In genomic region chr19:1507763-1508506, GRCh38 we compare ENCODE assay signal across 8 cellular contexts. TPM values are rescaled to one million over a fixed set of nuclear protein-coding genes. Genes with fewer than 3 reads are reported as not detected.
DNase-seq lines count a peak whose midpoint lies in the region; ATAC-seq and TF ChIP-seq lines count a peak whose summit lies in the region.

No MANE protein-coding gene starts in this region.

- peaks cover 58% of the 10 kb centered on the region for H3K27me3 Mint-ChIP-seq in mesothelial cell of epicardium (ENCODE audit: low read depth)

- DNase-seq in D341Med (ENCODE audit: low spot score), result peak; percentile 98
- DNase-seq in HuH-7.5 (ENCODE audit: low spot score), result peak; percentile 100
- peak; percentile 96 for DNase-seq in OCI-M1 (lab: John Stamatoyannopoulos, UW)
- DNase-seq in activated T-cell treated with anti-CD3 and anti-CD28 coated beads for 48 hours (ENCODE audit: low read depth), result peak; percentile 88
- DNase-seq in epithelial cell of esophagus (ENCODE audit: low read depth), result peak; percentile 96
- peak; percentile 82 to 94 for DNase-seq in mesothelial cell of epicardium (ENCODE audit: low spot score in 2 of 2, unreplicated experiment in 2 of 2)
- DNase-seq in stimulated activated CD8-positive, alpha-beta memory T cell treated with anti-CD3 and anti-CD28 coated beads, Interleukin-12 subunit alpha, Interleukin-12 subunit beta, amount 100 ng/mL, for 4 hours (ENCODE audit: low read depth), result peak; percentile 77

- TF ChIP-seq CTCF in epithelial cell of esophagus (IDR thresholded peaks at IDR 0.05; ENCODE audit: insufficient read depth, low read depth, low read length, missing control alignments) (no peak), mesothelial cell of epicardium (IDR thresholded peaks at IDR 0.05; ENCODE audit: unreplicated experiment) (no peak)

- peak overlapping the region; percentile 97 for H3K27ac Mint-ChIP-seq in mesothelial cell of epicardium

- no peaks in the 10 kb centered on the region for H3K9me3 Mint-ChIP-seq in mesothelial cell of epicardium

- no peaks in the 10 kb centered on the region for H3K36me3 Mint-ChIP-seq in mesothelial cell of epicardium

- peaks cover 21% of the 10 kb centered on the region for H3K4me1 Mint-ChIP-seq in mesothelial cell of epicardium

- H3K4me3 Mint-ChIP-seq in mesothelial cell of epicardium, result peak overlapping the region; percentile 78

- ATAC-seq in GM21360 (IDR thresholded peaks at IDR 0.05; ENCODE audit: unreplicated experiment), result no peak

- H3K4me3 ChIP-seq in epithelial cell of esophagus (ENCODE audit: low read length), result peak overlapping the region; percentile 50

RNA-seq across cellular contexts. Expression of gene ADAMTSL5, which starts 4.9 kb away (rescaled TPM):
- total RNA-seq in mesothelial cell of epicardium, result 4.0 to 4.6 TPM (median 4.3 TPM) in 3 replicates

RNA-seq across cellular contexts. Expression of gene PLK5, which starts 15.9 kb away (rescaled TPM):
- 0.38 to 0.51 TPM (median 0.38 TPM) in 3 replicates for total RNA-seq in mesothelial cell of epicardium

RNA-seq across cellular contexts. Expression of gene REEP6, which starts 17.0 kb away (rescaled TPM):
- 3.6 to 3.9 TPM (median 3.8 TPM) in 3 replicates for total RNA-seq in mesothelial cell of epicardium

RNA-seq across cellular contexts. Expression of gene PCSK4, which starts 17.8 kb away (rescaled TPM):
- total RNA-seq in mesothelial cell of epicardium, result 20.9 to 24.0 TPM (median 22.6 TPM) in 3 replicates

RNA-seq across cellular contexts. Expression of gene C19orf25, which starts 28.9 kb away (rescaled TPM):
- 29.4 to 34.2 TPM (median 30.0 TPM) in 3 replicates for total RNA-seq in mesothelial cell of epicardium
